In the genomic region with DNA sequence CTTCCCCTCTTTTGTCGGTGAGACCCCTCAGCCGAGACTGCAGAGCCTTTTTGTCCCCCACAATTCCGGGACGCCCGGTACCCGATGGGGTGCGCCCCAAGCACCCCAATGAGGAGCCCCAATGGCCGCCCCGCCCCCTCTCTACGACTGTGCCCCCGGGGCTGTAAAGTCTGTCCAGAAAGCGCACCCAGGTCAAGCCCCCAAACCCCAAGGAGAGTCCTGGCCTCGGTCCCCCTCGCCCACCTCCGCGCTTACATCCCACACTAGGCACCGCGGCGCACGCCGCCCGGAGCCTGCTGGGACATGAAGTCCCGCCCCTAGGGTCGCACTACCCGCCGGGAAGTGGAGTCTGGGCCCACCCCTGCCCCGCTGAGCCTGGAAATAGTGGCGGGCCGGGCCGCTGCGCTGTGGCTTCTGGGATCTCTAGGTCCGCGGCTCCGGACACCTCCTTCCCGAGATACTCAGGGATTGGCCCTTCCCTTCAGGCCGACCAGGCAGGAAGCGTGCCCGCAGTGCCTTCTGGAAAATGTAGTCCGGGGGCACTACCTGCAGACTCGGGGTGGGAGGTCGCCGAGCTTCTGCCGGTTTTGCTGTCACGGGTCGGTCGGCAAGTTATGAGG, we compare ENCODE assay signal across 1 cellular context.
TF ChIP-seq lines count a peak whose summit lies in the region.

A gene (minus strand): TSS at position 281 of the 620 bp plus-strand sequence. CDS start 442 bp downstream, outside the sequence.

TF ChIP-seq in HepG2, 621 proteins besides CTCF, POLR2A, EP300 and RAD21 (continued from another document and continues in another):
- TF ChIP-seq, protein P1, sequence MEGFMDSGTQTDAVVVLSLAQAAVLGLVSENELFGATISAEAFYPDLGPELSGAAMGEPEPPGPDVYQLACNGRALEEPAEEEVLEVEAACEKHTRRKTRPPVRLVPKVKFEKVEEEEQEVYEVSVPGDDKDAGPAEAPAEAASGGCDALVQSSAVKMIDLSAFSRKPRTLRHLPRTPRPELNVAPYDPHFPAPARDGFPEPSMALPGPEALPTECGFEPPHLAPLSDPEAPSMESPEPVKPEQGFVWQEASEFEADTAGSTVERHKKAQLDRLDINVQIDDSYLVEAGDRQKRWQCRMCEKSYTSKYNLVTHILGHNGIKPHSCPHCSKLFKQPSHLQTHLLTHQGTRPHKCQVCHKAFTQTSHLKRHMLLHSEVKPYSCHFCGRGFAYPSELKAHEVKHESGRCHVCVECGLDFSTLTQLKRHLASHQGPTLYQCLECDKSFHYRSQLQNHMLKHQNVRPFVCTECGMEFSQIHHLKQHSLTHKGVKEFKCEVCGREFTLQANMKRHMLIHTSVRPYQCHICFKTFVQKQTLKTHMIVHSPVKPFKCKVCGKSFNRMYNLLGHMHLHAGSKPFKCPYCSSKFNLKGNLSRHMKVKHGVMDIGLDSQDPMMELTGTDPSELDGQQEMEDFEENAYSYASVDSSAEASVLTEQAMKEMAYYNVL (CRISPR knock-in tag; IDR thresholded peaks at IDR 0.05; ENCODE audit: borderline replicate concordance) = no peak
- TF ChIP-seq ZNF431 (CRISPR knock-in tag; IDR thresholded peaks at IDR 0.05; ENCODE audit: borderline replicate concordance, low read depth) (no peak), ZSCAN30 (CRISPR knock-in tag; IDR thresholded peaks at IDR 0.05) (no peak), ZC3H4 (CRISPR knock-in tag; IDR thresholded peaks at IDR 0.05; ENCODE audit: borderline replicate concordance) (no peak), TEAD2 (CRISPR knock-in tag; IDR thresholded peaks at IDR 0.05) (no peak), NFKBIZ (CRISPR knock-in tag; IDR thresholded peaks at IDR 0.05) (no peak), ZNF24 (IDR thresholded peaks at IDR 0.05) (no peak), ZNF441 (CRISPR knock-in tag; IDR thresholded peaks at IDR 0.05; ENCODE audit: borderline replicate concordance) (no peak), ZNF577 (CRISPR knock-in tag; IDR thresholded peaks at IDR 0.05; ENCODE audit: borderline replicate concordance, low read depth) (no peak), ZSCAN20 (CRISPR knock-in tag; IDR thresholded peaks at IDR 0.05; ENCODE audit: borderline replicate concordance) (no peak), HES4 (CRISPR knock-in tag; IDR thresholded peaks at IDR 0.05; ENCODE audit: borderline replicate concordance) (peak; percentile 87; the same call in 1 of the 2 replicates), MAF1 (CRISPR knock-in tag; IDR thresholded peaks at IDR 0.05; ENCODE audit: borderline replicate concordance) (no peak), MED8 (CRISPR knock-in tag; IDR thresholded peaks at IDR 0.05; ENCODE audit: insufficient replicate concordance) (no peak), MEIS2 (CRISPR knock-in tag; IDR thresholded peaks at IDR 0.05) (peak; percentile 69; the same call in 1 of the 2 replicates), TBL1XR1 (IDR thresholded peaks at IDR 0.05; ENCODE audit: borderline replicate concordance, low read length, partially characterized antibody) (no peak), ASH2L (IDR thresholded peaks at IDR 0.05; ENCODE audit: insufficient read length, low read depth, low read length) (peak; percentile 48), THAP11 (CRISPR knock-in tag; IDR thresholded peaks at IDR 0.05) (peak; percentile 99), SP1 (IDR thresholded peaks at IDR 0.05) (no peak), SP1 (CRISPR knock-in tag; IDR thresholded peaks at IDR 0.05) (peak; percentile 79), ZNF232 (CRISPR knock-in tag; IDR thresholded peaks at IDR 0.05; ENCODE audit: borderline replicate concordance) (no peak; the same call in 1 of the 2 replicates), SRSF1 (optimal IDR thresholded peaks at IDR 0.05; ENCODE audit: low read depth, low read length) (no peak), SIX4 (CRISPR knock-in tag; IDR thresholded peaks at IDR 0.05) (no peak; the same call in 1 of the 2 replicates), ZNF790 (CRISPR knock-in tag; IDR thresholded peaks at IDR 0.05; ENCODE audit: borderline replicate concordance) (0 out of 2 replicates have a peak, but pooled peaks have one; percentile 39), ZNF121 (CRISPR knock-in tag; IDR thresholded peaks at IDR 0.05) (no peak), ZNF432 (CRISPR knock-in tag; IDR thresholded peaks at IDR 0.05; ENCODE audit: borderline replicate concordance) (no peak), ZNF331 (CRISPR knock-in tag; IDR thresholded peaks at IDR 0.05) (peak; percentile 7; the same call in 1 of the 2 replicates), HOXA3 (CRISPR knock-in tag; IDR thresholded peaks at IDR 0.05) (peak; percentile 75), ZNF552 (CRISPR knock-in tag; IDR thresholded peaks at IDR 0.05; ENCODE audit: borderline replicate concordance) (no peak), JUNB (CRISPR knock-in tag; IDR thresholded peaks at IDR 0.05; ENCODE audit: borderline replicate concordance) (no peak)
- TF ChIP-seq, protein P2, sequence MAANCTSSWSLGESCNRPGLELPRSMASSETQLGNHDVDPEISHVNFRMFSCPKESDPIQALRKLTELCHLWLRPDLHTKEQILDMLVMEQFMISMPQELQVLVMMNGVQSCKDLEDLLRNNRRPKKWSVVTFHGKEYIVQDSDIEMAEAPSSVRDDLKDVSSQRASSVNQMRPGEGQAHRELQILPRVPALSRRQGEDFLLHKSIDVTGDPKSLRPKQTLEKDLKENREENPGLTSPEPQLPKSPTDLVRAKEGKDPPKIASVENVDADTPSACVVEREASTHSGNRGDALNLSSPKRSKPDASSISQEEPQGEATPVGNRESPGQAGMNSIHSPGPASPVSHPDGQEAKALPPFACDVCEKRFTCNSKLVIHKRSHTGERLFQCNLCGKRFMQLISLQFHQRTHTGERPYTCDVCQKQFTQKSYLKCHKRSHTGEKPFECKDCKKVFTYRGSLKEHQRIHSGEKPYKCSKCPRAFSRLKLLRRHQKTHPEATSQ (CRISPR knock-in tag; IDR thresholded peaks at IDR 0.05; ENCODE audit: borderline replicate concordance) = no peak
- TF ChIP-seq, protein P3, sequence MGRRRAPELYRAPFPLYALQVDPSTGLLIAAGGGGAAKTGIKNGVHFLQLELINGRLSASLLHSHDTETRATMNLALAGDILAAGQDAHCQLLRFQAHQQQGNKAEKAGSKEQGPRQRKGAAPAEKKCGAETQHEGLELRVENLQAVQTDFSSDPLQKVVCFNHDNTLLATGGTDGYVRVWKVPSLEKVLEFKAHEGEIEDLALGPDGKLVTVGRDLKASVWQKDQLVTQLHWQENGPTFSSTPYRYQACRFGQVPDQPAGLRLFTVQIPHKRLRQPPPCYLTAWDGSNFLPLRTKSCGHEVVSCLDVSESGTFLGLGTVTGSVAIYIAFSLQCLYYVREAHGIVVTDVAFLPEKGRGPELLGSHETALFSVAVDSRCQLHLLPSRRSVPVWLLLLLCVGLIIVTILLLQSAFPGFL (CRISPR knock-in tag; IDR thresholded peaks at IDR 0.05) = no peak
- TF ChIP-seq, protein P4, sequence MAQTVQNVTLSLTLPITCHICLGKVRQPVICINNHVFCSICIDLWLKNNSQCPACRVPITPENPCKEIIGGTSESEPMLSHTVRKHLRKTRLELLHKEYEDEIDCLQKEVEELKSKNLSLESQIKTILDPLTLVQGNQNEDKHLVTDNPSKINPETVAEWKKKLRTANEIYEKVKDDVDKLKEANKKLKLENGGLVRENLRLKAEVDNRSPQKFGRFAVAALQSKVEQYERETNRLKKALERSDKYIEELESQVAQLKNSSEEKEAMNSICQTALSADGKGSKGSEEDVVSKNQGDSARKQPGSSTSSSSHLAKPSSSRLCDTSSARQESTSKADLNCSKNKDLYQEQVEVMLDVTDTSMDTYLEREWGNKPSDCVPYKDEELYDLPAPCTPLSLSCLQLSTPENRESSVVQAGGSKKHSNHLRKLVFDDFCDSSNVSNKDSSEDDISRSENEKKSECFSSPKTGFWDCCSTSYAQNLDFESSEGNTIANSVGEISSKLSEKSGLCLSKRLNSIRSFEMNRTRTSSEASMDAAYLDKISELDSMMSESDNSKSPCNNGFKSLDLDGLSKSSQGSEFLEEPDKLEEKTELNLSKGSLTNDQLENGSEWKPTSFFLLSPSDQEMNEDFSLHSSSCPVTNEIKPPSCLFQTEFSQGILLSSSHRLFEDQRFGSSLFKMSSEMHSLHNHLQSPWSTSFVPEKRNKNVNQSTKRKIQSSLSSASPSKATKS (CRISPR knock-in tag; IDR thresholded peaks at IDR 0.05) = no peak
- TF ChIP-seq, protein P5, sequence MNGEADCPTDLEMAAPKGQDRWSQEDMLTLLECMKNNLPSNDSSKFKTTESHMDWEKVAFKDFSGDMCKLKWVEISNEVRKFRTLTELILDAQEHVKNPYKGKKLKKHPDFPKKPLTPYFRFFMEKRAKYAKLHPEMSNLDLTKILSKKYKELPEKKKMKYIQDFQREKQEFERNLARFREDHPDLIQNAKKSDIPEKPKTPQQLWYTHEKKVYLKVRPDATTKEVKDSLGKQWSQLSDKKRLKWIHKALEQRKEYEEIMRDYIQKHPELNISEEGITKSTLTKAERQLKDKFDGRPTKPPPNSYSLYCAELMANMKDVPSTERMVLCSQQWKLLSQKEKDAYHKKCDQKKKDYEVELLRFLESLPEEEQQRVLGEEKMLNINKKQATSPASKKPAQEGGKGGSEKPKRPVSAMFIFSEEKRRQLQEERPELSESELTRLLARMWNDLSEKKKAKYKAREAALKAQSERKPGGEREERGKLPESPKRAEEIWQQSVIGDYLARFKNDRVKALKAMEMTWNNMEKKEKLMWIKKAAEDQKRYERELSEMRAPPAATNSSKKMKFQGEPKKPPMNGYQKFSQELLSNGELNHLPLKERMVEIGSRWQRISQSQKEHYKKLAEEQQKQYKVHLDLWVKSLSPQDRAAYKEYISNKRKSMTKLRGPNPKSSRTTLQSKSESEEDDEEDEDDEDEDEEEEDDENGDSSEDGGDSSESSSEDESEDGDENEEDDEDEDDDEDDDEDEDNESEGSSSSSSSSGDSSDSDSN (CRISPR knock-in tag; IDR thresholded peaks at IDR 0.05) = peak; percentile 58
- TF ChIP-seq, protein P6, sequence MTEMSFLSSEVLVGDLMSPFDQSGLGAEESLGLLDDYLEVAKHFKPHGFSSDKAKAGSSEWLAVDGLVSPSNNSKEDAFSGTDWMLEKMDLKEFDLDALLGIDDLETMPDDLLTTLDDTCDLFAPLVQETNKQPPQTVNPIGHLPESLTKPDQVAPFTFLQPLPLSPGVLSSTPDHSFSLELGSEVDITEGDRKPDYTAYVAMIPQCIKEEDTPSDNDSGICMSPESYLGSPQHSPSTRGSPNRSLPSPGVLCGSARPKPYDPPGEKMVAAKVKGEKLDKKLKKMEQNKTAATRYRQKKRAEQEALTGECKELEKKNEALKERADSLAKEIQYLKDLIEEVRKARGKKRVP (CRISPR knock-in tag; IDR thresholded peaks at IDR 0.05) = no peak
- TF ChIP-seq, protein P7, sequence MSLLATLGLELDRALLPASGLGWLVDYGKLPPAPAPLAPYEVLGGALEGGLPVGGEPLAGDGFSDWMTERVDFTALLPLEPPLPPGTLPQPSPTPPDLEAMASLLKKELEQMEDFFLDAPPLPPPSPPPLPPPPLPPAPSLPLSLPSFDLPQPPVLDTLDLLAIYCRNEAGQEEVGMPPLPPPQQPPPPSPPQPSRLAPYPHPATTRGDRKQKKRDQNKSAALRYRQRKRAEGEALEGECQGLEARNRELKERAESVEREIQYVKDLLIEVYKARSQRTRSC (CRISPR knock-in tag; IDR thresholded peaks at IDR 0.05; ENCODE audit: low read depth) = no peak
- TF ChIP-seq, protein P8, sequence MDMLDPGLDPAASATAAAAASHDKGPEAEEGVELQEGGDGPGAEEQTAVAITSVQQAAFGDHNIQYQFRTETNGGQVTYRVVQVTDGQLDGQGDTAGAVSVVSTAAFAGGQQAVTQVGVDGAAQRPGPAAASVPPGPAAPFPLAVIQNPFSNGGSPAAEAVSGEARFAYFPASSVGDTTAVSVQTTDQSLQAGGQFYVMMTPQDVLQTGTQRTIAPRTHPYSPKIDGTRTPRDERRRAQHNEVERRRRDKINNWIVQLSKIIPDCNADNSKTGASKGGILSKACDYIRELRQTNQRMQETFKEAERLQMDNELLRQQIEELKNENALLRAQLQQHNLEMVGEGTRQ (IDR thresholded peaks at IDR 0.05; ENCODE audit: low read depth, low read length) = no peak
- TF ChIP-seq, protein P8 (CRISPR knock-in tag; IDR thresholded peaks at IDR 0.05; ENCODE audit: borderline replicate concordance) = no peak
- TF ChIP-seq, protein P9, sequence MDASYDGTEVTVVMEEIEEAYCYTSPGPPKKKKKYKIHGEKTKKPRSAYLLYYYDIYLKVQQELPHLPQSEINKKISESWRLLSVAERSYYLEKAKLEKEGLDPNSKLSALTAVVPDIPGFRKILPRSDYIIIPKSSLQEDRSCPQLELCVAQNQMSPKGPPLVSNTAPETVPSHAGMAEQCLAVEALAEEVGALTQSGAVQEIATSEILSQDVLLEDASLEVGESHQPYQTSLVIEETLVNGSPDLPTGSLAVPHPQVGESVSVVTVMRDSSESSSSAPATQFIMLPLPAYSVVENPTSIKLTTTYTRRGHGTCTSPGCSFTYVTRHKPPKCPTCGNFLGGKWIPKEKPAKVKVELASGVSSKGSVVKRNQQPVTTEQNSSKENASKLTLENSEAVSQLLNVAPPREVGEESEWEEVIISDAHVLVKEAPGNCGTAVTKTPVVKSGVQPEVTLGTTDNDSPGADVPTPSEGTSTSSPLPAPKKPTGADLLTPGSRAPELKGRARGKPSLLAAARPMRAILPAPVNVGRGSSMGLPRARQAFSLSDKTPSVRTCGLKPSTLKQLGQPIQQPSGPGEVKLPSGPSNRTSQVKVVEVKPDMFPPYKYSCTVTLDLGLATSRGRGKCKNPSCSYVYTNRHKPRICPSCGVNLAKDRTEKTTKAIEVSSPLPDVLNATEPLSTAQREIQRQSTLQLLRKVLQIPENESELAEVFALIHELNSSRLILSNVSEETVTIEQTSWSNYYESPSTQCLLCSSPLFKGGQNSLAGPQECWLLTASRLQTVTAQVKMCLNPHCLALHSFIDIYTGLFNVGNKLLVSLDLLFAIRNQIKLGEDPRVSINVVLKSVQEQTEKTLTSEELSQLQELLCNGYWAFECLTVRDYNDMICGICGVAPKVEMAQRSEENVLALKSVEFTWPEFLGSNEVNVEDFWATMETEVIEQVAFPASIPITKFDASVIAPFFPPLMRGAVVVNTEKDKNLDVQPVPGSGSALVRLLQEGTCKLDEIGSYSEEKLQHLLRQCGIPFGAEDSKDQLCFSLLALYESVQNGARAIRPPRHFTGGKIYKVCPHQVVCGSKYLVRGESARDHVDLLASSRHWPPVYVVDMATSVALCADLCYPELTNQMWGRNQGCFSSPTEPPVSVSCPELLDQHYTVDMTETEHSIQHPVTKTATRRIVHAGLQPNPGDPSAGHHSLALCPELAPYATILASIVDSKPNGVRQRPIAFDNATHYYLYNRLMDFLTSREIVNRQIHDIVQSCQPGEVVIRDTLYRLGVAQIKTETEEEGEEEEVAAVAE (CRISPR knock-in tag; IDR thresholded peaks at IDR 0.05; ENCODE audit: borderline replicate concordance) = peak; percentile 98
- TF ChIP-seq, protein P10, sequence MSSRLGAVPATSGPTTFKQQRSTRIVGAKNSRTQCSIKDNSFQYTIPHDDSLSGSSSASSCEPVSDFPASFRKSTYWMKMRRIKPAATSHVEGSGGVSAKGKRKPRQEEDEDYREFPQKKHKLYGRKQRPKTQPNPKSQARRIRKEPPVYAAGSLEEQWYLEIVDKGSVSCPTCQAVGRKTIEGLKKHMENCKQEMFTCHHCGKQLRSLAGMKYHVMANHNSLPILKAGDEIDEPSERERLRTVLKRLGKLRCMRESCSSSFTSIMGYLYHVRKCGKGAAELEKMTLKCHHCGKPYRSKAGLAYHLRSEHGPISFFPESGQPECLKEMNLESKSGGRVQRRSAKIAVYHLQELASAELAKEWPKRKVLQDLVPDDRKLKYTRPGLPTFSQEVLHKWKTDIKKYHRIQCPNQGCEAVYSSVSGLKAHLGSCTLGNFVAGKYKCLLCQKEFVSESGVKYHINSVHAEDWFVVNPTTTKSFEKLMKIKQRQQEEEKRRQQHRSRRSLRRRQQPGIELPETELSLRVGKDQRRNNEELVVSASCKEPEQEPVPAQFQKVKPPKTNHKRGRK (CRISPR knock-in tag; IDR thresholded peaks at IDR 0.05) = no peak
